10 cellular contexts compared by ENCODE assay signal in genomic region chr15:48939686-48940085, GRCh38. TPM values are rescaled to one million over a fixed set of nuclear protein-coding genes. Genes with fewer than 3 reads are reported as not detected.
A peak's percentile ranks its signal among the peaks of the same experiment; 100 is the strongest.
DNase-seq lines count a peak whose midpoint lies in the region; ATAC-seq and TF ChIP-seq lines count a peak whose summit lies in the region.
"Had no signal": no experiment of that assay in that cellular context is flagged by ENCODE, and none has a peak within 500 bp of the region (broad histone marks: within the 10 kb centered on the region; RNA-seq: fewer than 3 reads in every experiment).

No MANE protein-coding gene starts in this region.

- no peak for TF ChIP-seq CTCF in RWPE2 (IDR thresholded peaks at IDR 0.05; ENCODE audit: poor library complexity, severe bottlenecking)
- no peak for TF ChIP-seq CTCF in fibroblast of lung (conservative IDR thresholded peaks at IDR 0.05 in 1 of 2, IDR thresholded peaks at IDR 0.05 in 1 of 2; ENCODE audit: low read depth in 1 of 2, low read length in 2 of 2)

- H3K9ac ChIP-seq in fibroblast of lung (ENCODE audit: insufficient read depth, low read length): no peak overlapping the region

- ATAC-seq in RWPE2 (ENCODE audit: low read depth) (peak; percentile 94), GM21367 (IDR thresholded peaks at IDR 0.05; ENCODE audit: unreplicated experiment) (no peak), GM21528 (IDR thresholded peaks at IDR 0.05; ENCODE audit: low FRiP score, unreplicated experiment) (no peak), left lobe of liver (no peak)

- H3K27me3 ChIP-seq in RWPE2 (ENCODE audit: insufficient read depth, poor library complexity, severe bottlenecking) (no peaks in the 10 kb centered on the region), fibroblast of lung (ENCODE audit: control insufficient read depth, insufficient read depth, low read length) (no peaks in the 10 kb centered on the region)

- H3K4me2 ChIP-seq in fibroblast of lung (ENCODE audit: extremely low read depth, insufficient read depth, low read length): no peak overlapping the region

- no peak overlapping the region for H2AFZ ChIP-seq in fibroblast of lung (ENCODE audit: low read length)

- DNase-seq in A172 (ENCODE audit: low spot score) (peak; percentile 95), EL (peak; percentile 95), RWPE2 (ENCODE audit: low spot score) (no peak), fibroblast of lung (ENCODE audit: low read depth in 2 of 2) (peak; percentile 95 to 99), left lobe of liver (ENCODE audit: low spot score) (no peak)
- DNase-seq in stimulated activated CD4-positive, alpha-beta T cell treated with anti-CD3 and anti-CD28 coated beads, Interleukin-4, amount 100 ng/mL, for 1 hour: no peak
- DNase-seq: activated naive CD4-positive, alpha-beta T cell treated with anti-CD3 and anti-CD28 coated beads for 36 hours; WERI-Rb-1 had no signal

- H4K20me1 ChIP-seq in fibroblast of lung (ENCODE audit: control insufficient read depth, extremely low read depth, insufficient read depth, low read length): no peaks in the 10 kb centered on the region

- H3K4me3 ChIP-seq in RWPE2 (ENCODE audit: severe bottlenecking) (no peak overlapping the region), fibroblast of lung (replicated peaks in 1 of 4; ENCODE audit: control extremely low read depth in 1 of 4, insufficient read depth in 1 of 4, low read depth in 3 of 4, low read length in 4 of 4) (no peak overlapping the region)

- no peaks in the 10 kb centered on the region for H3K9me3 ChIP-seq in RWPE2 (ENCODE audit: severe bottlenecking)
- H3K9me3 ChIP-seq in fibroblast of lung (ENCODE audit: control insufficient read depth, insufficient read depth, low read depth, low read length): no peaks in the 10 kb centered on the region

- H3K4me1 ChIP-seq in RWPE2 (ENCODE audit: insufficient read depth, poor library complexity, severe bottlenecking): peaks cover 11% of the 10 kb centered on the region
- peaks cover 17% of the 10 kb centered on the region for H3K4me1 ChIP-seq in fibroblast of lung (ENCODE audit: control insufficient read depth, extremely low read depth, insufficient read depth, low read length)

- H3K27ac ChIP-seq in RWPE2 (ENCODE audit: poor library complexity, severe bottlenecking) (peak overlapping the region; percentile 22), fibroblast of lung (ENCODE audit: insufficient read depth, low read length) (peak overlapping the region; percentile 59)
- H3K27ac ChIP-seq: WERI-Rb-1 had no signal

- H3K36me3 ChIP-seq in RWPE2 (ENCODE audit: low read depth) (no peaks in the 10 kb centered on the region), fibroblast of lung (ENCODE audit: control insufficient read depth, insufficient read depth, low read length) (no peaks in the 10 kb centered on the region)
- H3K36me3 ChIP-seq: WERI-Rb-1 had no signal

- no peaks in the 10 kb centered on the region for H3K79me2 ChIP-seq in fibroblast of lung (ENCODE audit: control insufficient read depth, insufficient read depth, low read length)

RNA-seq across cellular contexts. Expression of gene SHC4, which starts 24.0 kb away (rescaled TPM):
- total RNA-seq in A172 (2014; rRNA removed; shearing (Covaris generic)): 0.59 and 0.84 TPM in 2 replicates
- total RNA-seq in fibroblast of lung: 0.77 and 1.5 TPM in 2 replicates
- 0.75 and 0.94 TPM in 2 replicates for polyA plus RNA-seq in fibroblast of lung
- polyA plus RNA-seq in fibroblast of lung (2012): 0.73 and 0.96 TPM in 2 replicates
- polyA minus RNA-seq in fibroblast of lung (ENCODE audit: low replicate concordance): 1.5 TPM in 1 of 2 replicates, not detected in the other
- total RNA-seq in left lobe of liver: 0.15 TPM

Comparison
In these comparisons a context has a peak if more than half of its experiments do, and no peak if none do; other contexts are left out.
1. DNase-seq: peak in A172 (single experiment), EL (single experiment) and fibroblast of lung (2 of 2); none in RWPE2 (single experiment), stimulated activated CD4-positive, alpha-beta T cell treated with anti-CD3 and anti-CD28 coated beads, Interleukin-4, amount 100 ng/mL, for 1 hour (single experiment) and left lobe of liver (single experiment).